In the genomic region with DNA sequence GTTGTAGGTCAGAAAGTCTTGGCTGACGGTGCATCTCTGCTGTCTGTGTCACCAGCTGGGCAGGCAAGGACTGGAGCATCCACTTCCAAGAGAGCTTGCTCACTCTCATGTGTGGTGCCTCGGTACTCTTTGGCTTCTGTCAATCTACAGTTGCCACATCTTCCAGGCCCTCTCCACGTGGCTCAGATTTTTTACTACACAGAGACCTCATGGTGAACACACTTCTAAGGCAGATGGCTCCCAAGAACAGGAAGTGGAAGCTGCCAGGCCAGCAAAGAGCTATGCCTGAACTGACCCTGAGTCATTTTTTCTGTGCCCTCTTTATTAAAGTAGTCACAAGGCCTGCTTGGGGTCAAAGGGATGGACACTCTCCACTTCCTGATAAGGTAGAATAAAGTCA, we compare ENCODE assay signal across 22 cellular contexts.
A peak's percentile ranks its signal among the peaks of the same experiment; 100 is the strongest.
DNase-seq lines count a peak whose midpoint lies in the region; ATAC-seq and TF ChIP-seq lines count a peak whose summit lies in the region.
"Had no signal": no experiment of that assay in that cellular context is flagged by ENCODE, and none has a peak within 500 bp of the region (broad histone marks: within the 10 kb centered on the region; RNA-seq: fewer than 3 reads in every experiment).

No MANE protein-coding gene starts in this region.

- H3K27ac ChIP-seq in adrenal gland (peak overlapping the region in 1 of 5 donors; percentile 58), right cardiac atrium (ENCODE audit: low read length) (no peak overlapping the region), PC-9 (no peak overlapping the region)
- H3K27ac ChIP-seq: brain microvascular endothelial cell, esophagus muscularis mucosa, parathyroid adenoma, VCaP had no signal

- TF ChIP-seq POLR2A in adrenal gland (IDR thresholded peaks at IDR 0.05), result no peak

- CTCF ChIA-PET in PC-9 (lab: Charles Lee), result no interaction called here

- TF ChIP-seq CTCF in adrenal gland (IDR thresholded peaks at IDR 0.05) (no peak), PC-9 (conservative IDR thresholded peaks at IDR 0.05) (no peak)

- H3K4me3 ChIP-seq in adrenal gland, result no peak overlapping the region
- no peak overlapping the region for H3K4me3 ChIP-seq in right cardiac atrium (ENCODE audit: low read length)
- no peak overlapping the region for H3K4me3 ChIP-seq in HAP-1
- no peak overlapping the region for H3K4me3 ChIP-seq in PC-9
- H3K4me3 ChIP-seq: esophagus muscularis mucosa had no signal

- peak; percentile 46 for DNase-seq in CD1c-positive myeloid dendritic cell (ENCODE audit: extremely low spot score)
- DNase-seq in adrenal gland, result peak; percentile 22 to 68 (median 43)
- peak in 1 of 3 donors; percentile 17 for DNase-seq in right cardiac atrium
- no peak for DNase-seq in sciatic nerve (ENCODE audit: low spot score)
- DNase-seq in inferior parietal cortex (ENCODE audit: extremely low spot score), result no peak
- DNase-seq in NCI-H187 treated with DMSO at 0.1 percent for 48 hours (lab: John Stamatoyannopoulos, UW), result no peak
- no peak for DNase-seq in HAP-1 (ENCODE audit: low spot score in 2 of 2)
- DNase-seq in PC-9, result no peak
- DNase-seq: activated CD4-positive, alpha-beta T cell treated with anti-CD3 and anti-CD28 coated beads, Interleukin-2, amount 50 U/mL, for 1 hour; activated naive CD8-positive, alpha-beta T cell treated with anti-CD3 and anti-CD28 coated beads, Interleukin-2, amount 10 ng/mL, durations not matched to agents 7 days and 5 days; brain microvascular endothelial cell; CD4-positive, alpha-beta memory T cell; DMS153; effector memory CD8-positive, alpha-beta T cell; H9; NCI-H146; NCI-H2171 treated with DMSO at 0.1 percent for 48 hours; stimulated activated CD4-positive, alpha-beta T cell treated with anti-CD3 and anti-CD28 coated beads, Interleukin-1b, Interleukin-23, amount 100 ng/mL, for 48 hours had no signal

- POLR2A ChIA-PET in PC-9 (lab: Charles Lee; ENCODE audit: unreplicated experiment), result no interaction called here

- H3K4me1 ChIP-seq in adrenal gland (replicated peaks in 1 of 2) (peaks cover 0 to 10% of the 10 kb centered on the region in 2 donors), right cardiac atrium (ENCODE audit: control insufficient read depth, insufficient read depth, low read length) (no peaks in the 10 kb centered on the region), HAP-1 (no peaks in the 10 kb centered on the region), PC-9 (replicated peaks; ENCODE audit: insufficient read depth) (peaks cover 39% of the 10 kb centered on the region)
- H3K4me1 ChIP-seq: parathyroid adenoma had no signal

- no peaks in the 10 kb centered on the region for H3F3A ChIP-seq in PC-9 (ENCODE audit: insufficient read depth, low read depth)

- peak; percentile 22 to 52 for ATAC-seq in right cardiac atrium
- ATAC-seq in sciatic nerve, result peak; percentile 82
- ATAC-seq: effector memory CD8-positive, alpha-beta T cell; stimulated activated effector memory CD8-positive, alpha-beta T cell treated with anti-CD3 and anti-CD28 coated beads, Interleukin-12 subunit alpha, Interleukin-12 subunit beta, amount 100 ng/mL, for 72 hours had no signal

- no peak overlapping the region for H3K4me2 ChIP-seq in PC-9

- intact Hi-C loops in adrenal gland (cut with DNase I) (no loop called here), right cardiac atrium (cut with DNase I) (no loop called here), sciatic nerve (cut with DNase I) (no loop called here), PC-9 (cut with micrococcal nuclease; ENCODE audit: unreplicated experiment) (no loop called here)

- H3K9me3 ChIP-seq in adrenal gland (replicated peaks in 1 of 3) (no peaks in the 10 kb centered on the region), right cardiac atrium (ENCODE audit: control insufficient read depth, low read length) (no peaks in the 10 kb centered on the region), HAP-1 (no peaks in the 10 kb centered on the region), PC-9 (ENCODE audit: insufficient read depth, low read depth) (no peaks in the 10 kb centered on the region)
- H3K9me3 ChIP-seq: esophagus muscularis mucosa had no signal

- no peaks in the 10 kb centered on the region for H3K9me2 ChIP-seq in PC-9 (ENCODE audit: insufficient read depth)

- H2AFZ ChIP-seq in PC-9, result no peak overlapping the region
- H2AFZ ChIP-seq: parathyroid adenoma had no signal

- no peaks in the 10 kb centered on the region for H4K20me1 ChIP-seq in PC-9 (ENCODE audit: insufficient read depth)

- no peaks in the 10 kb centered on the region for H3K79me2 ChIP-seq in PC-9 (ENCODE audit: low read depth)
- H3K79me2 ChIP-seq: parathyroid adenoma had no signal

- BruUV-seq in PC-9 (replicated peaks; lab: Mats Ljungman, UMichigan), result no TSS peak

- H3K27me3 ChIP-seq in adrenal gland (no peaks in the 10 kb centered on the region), right cardiac atrium (ENCODE audit: control insufficient read depth, insufficient read depth) (no peaks in the 10 kb centered on the region), HAP-1 (ENCODE audit: low read depth) (no peaks in the 10 kb centered on the region), PC-9 (ENCODE audit: insufficient read depth, low read depth) (no peaks in the 10 kb centered on the region)
- H3K27me3 ChIP-seq: brain microvascular endothelial cell, esophagus muscularis mucosa had no signal

- WGBS in adrenal gland, 4 donors, result 77 to 94% (median 83%) methylated on average over 2 to 3 of the region's 3 CpGs
- 81% methylated on average over 3 of the region's 3 CpGs for WGBS in right cardiac atrium

- H3K36me3 ChIP-seq in adrenal gland (replicated peaks in 1 of 2) (no peaks in the 10 kb centered on the region), HAP-1 (replicated peaks) (no peaks in the 10 kb centered on the region), PC-9 (ENCODE audit: low read depth) (no peaks in the 10 kb centered on the region)
- H3K36me3 ChIP-seq: brain microvascular endothelial cell, esophagus muscularis mucosa had no signal

- in situ Hi-C loops in HAP-1 (cut with MboI; ENCODE audit: low sequenced_read_pairs), result no loop called here

Comparison
In these comparisons a context has a peak if more than half of its experiments do, and no peak if none do; other contexts are left out.
1. DNase-seq: peak in CD1c-positive myeloid dendritic cell (single experiment) and adrenal gland (7 of 7); none in sciatic nerve (single experiment), inferior parietal cortex (single experiment), NCI-H187 treated with DMSO at 0.1 percent for 48 hours (single experiment), HAP-1 (0 of 2) and PC-9 (0 of 2).